In the genomic region with DNA sequence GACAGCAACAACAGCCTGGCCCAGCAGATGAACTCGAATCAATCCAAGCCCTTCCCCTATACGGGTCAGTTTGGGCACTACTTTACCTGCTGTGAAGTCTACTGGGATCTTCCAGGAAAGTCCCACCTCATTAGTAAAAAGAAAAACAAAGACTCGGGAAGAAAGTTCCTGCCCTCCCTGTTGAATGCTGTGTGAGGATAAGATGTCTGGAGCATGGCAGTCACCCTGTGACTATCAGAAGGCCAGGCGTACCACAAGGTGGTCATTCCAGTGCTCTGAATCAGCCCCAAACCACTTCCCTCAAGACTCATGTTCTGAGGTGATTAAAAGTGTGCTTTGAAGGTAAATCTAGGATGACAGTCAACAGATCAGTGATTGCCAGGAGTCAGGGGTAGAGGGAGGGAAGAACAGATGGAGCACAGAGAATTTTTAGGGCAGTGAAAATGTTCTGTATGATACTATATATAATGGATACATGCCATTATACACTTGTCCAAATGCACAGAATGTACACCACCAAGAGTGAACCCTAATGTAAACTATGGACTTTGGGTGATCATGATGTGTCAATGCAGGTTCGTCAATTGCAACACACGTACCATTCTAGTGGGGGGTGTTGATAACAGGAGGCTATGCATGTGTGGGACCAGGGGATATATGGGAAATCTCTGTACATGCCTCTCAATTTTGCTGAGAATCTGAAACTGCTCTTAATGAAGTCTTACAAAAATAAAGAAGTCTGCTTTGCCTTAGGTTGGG, we compare ENCODE assay signal across 9 cellular contexts. TPM values are rescaled to one million over a fixed set of nuclear protein-coding genes. Genes with fewer than 3 reads are reported as not detected.
DNase-seq lines count a peak whose midpoint lies in the region; ATAC-seq, FAIRE-seq and TF ChIP-seq lines count a peak whose summit lies in the region.
"Had no signal": no experiment of that assay in that cellular context is flagged by ENCODE, and none has a peak within 500 bp of the region (broad histone marks: within the 10 kb centered on the region; RNA-seq: fewer than 3 reads in every experiment).

No MANE protein-coding gene starts in this region.

- H3K27ac ChIP-seq in skeletal muscle tissue (ENCODE audit: low read depth, low read length) = peak overlapping the region; percentile 56

- H3K9ac ChIP-seq in skeletal muscle tissue (ENCODE audit: low read depth in 1 of 3, low read length in 3 of 3) = no peak overlapping the region

- H3K9me3 Mint-ChIP-seq in effector memory CD8-positive, alpha-beta T cell = no peaks in the 10 kb centered on the region
- H3K9me3 Mint-ChIP-seq: central memory CD8-positive, alpha-beta T cell had no signal

- ATAC-seq in effector memory CD8-positive, alpha-beta T cell (replicated peaks) = no peak

- peaks cover 42 to 79% of the 10 kb centered on the region in 2 donors for H3K4me1 Mint-ChIP-seq in effector memory CD8-positive, alpha-beta T cell (ENCODE audit: low read depth in 2 of 2)

- peak; percentile 89 for DNase-seq in ELR (ENCODE audit: low read depth)
- peak; percentile 83 for DNase-seq in RCC 7860 (ENCODE audit: low spot score)
- no peak for DNase-seq in effector memory CD8-positive, alpha-beta T cell
- no peak for DNase-seq in NCI-H748 treated with DMSO at 0.1 percent for 48 hours (lab: John Stamatoyannopoulos, UW)
- DNase-seq in NCI-H1417 (lab: John Stamatoyannopoulos, UW) = no peak
- DNase-seq in erythroblast (lab: John Stamatoyannopoulos, UW) = no peak
- DNase-seq: NCI-H1694 treated with DMSO at 0.1 percent for 48 hours had no signal

- FAIRE-seq in RCC 7860 (lab: Jason Lieb, UNC) = peak; percentile 89

- H3K4me3 ChIP-seq in skeletal muscle tissue (ENCODE audit: low read length in 3 of 3) = no peak overlapping the region

- TF ChIP-seq POLR2A in erythroblast (IDR thresholded peaks at IDR 0.05; ENCODE audit: low read length) = no peak

- no peaks in the 10 kb centered on the region for H3K27me3 Mint-ChIP-seq in effector memory CD8-positive, alpha-beta T cell
- H3K27me3 Mint-ChIP-seq: central memory CD8-positive, alpha-beta T cell had no signal

- peaks cover 0 to 6% (median 3%) of the 10 kb centered on the region in 3 donors for H3K36me3 ChIP-seq in skeletal muscle tissue (ENCODE audit: control insufficient read depth in 3 of 3, insufficient read depth in 3 of 3, low read length in 3 of 3)

- peaks cover 33% of the 10 kb centered on the region for H3K36me3 Mint-ChIP-seq in effector memory CD8-positive, alpha-beta T cell (ENCODE audit: insufficient read depth)

- H3K4me1 ChIP-seq in skeletal muscle tissue (ENCODE audit: control insufficient read depth in 3 of 3, insufficient read depth in 3 of 3, low read length in 3 of 3) = peaks cover 58 to 81% (median 63%) of the 10 kb centered on the region in 3 donors

- H3K27me3 ChIP-seq in skeletal muscle tissue (ENCODE audit: control insufficient read depth in 3 of 3, insufficient read depth in 3 of 3, low read length in 3 of 3) = no peaks in the 10 kb centered on the region

- H3K4me3 Mint-ChIP-seq in effector memory CD8-positive, alpha-beta T cell = no peak overlapping the region
- H3K4me3 Mint-ChIP-seq: central memory CD8-positive, alpha-beta T cell had no signal

- H3K9me3 ChIP-seq in skeletal muscle tissue (ENCODE audit: control insufficient read depth in 3 of 3, low read length in 3 of 3) = no peaks in the 10 kb centered on the region

- H3K27ac Mint-ChIP-seq in effector memory CD8-positive, alpha-beta T cell = peak overlapping the region; percentile 44 to 52

RNA-seq across cellular contexts. Expression of a gene that starts 14.7 kb away (rescaled TPM):
- total RNA-seq in skeletal muscle tissue = 56.4 TPM

RNA-seq across cellular contexts. Expression of a gene that starts 49.2 kb away (rescaled TPM):
- 1.6 TPM for total RNA-seq in skeletal muscle tissue

Comparison
In these comparisons a context has a peak if more than half of its experiments do, and no peak if none do; other contexts are left out.
1. DNase-seq: peak in ELR (single experiment) and RCC 7860 (single experiment); none in effector memory CD8-positive, alpha-beta T cell (0 of 3), NCI-H748 treated with DMSO at 0.1 percent for 48 hours (single experiment), NCI-H1417 (0 of 3) and erythroblast (0 of 2).